18 cellular contexts compared by ENCODE assay signal in genomic region chr14:71491925-71492324, GRCh38.
A peak's percentile ranks its signal among the peaks of the same experiment; 100 is the strongest.
DNase-seq lines count a peak whose midpoint lies in the region; ATAC-seq lines count a peak whose summit lies in the region.
"Had no signal": no experiment of that assay in that cellular context is flagged by ENCODE, and none has a peak within 500 bp of the region (broad histone marks: within the 10 kb centered on the region; RNA-seq: fewer than 3 reads in every experiment).

No MANE protein-coding gene starts in this region.

- no peak overlapping the region for H4K8ac ChIP-seq in mesenchymal stem cell (ENCODE audit: low read length)

- ATAC-seq in T-cell (replicated peaks in 1 of 4): no peak
- ATAC-seq: esophagus mucosa; left ventricle myocardium superior; naive thymus-derived CD8-positive, alpha-beta T cell; Right ventricle myocardium inferior had no signal

- H3K79me1 ChIP-seq in mesenchymal stem cell (replicated peaks; ENCODE audit: low read length, poor library complexity, severe bottlenecking): peaks cover 13% of the 10 kb centered on the region

- H2BK15ac ChIP-seq in mesenchymal stem cell (ENCODE audit: low read depth, poor library complexity, severe bottlenecking): no peak overlapping the region

- H3K18ac ChIP-seq in mesenchymal stem cell (ENCODE audit: low read depth in 1 of 2, low read length in 2 of 2): peak overlapping the region in 1 of 2 experiments; percentile 71

- H3K36me3 ChIP-seq in mesenchymal stem cell (ENCODE audit: control insufficient read depth in 1 of 2, insufficient read depth in 2 of 2, low read depth in 1 of 2, low read length in 2 of 2): no peaks in the 10 kb centered on the region
- no peaks in the 10 kb centered on the region for H3K36me3 ChIP-seq in stomach smooth muscle (ENCODE audit: control insufficient read depth in 2 of 2, insufficient read depth in 2 of 2, low read length in 2 of 2)

- H2BK120ac ChIP-seq in mesenchymal stem cell (ENCODE audit: low read depth, low read length): no peak overlapping the region

- no peak overlapping the region for H3K4me3 Mint-ChIP-seq in T-cell
- H3K4me3 Mint-ChIP-seq: naive thymus-derived CD8-positive, alpha-beta T cell had no signal

- H3K27ac ChIP-seq in cingulate gyrus (ENCODE audit: low read depth, low read length) (peak overlapping the region; percentile 11), mesenchymal stem cell (ENCODE audit: low read length, poor library complexity, severe bottlenecking) (no peak overlapping the region), stomach smooth muscle (ENCODE audit: low read length) (peak overlapping the region; percentile 31)

- no peaks in the 10 kb centered on the region for H3K27me3 Mint-ChIP-seq in T-cell
- H3K27me3 Mint-ChIP-seq: naive thymus-derived CD8-positive, alpha-beta T cell had no signal

- CTCF ChIA-PET in T-cell (lab: Charles Lee): no interaction called here

- no peak overlapping the region for H2AK5ac ChIP-seq in mesenchymal stem cell (ENCODE audit: low read length, severe bottlenecking)

- H3K9me3 ChIP-seq in mesenchymal stem cell (ENCODE audit: control insufficient read depth, low read length) (peaks cover 10% of the 10 kb centered on the region), stomach smooth muscle (ENCODE audit: control insufficient read depth in 2 of 2, low read length in 2 of 2) (no peaks in the 10 kb centered on the region)

- no peak overlapping the region for H3K27ac Mint-ChIP-seq in T-cell

- WGBS in mesenchymal stem cell: 93% methylated on average over 6 of the region's 6 CpGs

- peaks cover 14 to 24% (median 23%) of the 10 kb centered on the region in 3 donors for H3K4me1 Mint-ChIP-seq in T-cell

- peaks cover 20% of the 10 kb centered on the region for H3K36me3 Mint-ChIP-seq in T-cell

- peak overlapping the region; percentile 34 for H4K91ac ChIP-seq in mesenchymal stem cell (ENCODE audit: low read length)

- H3K4me3 ChIP-seq in mesenchymal stem cell (ENCODE audit: insufficient read depth in 1 of 2, low read depth in 1 of 2, low read length in 2 of 2): no peak overlapping the region
- peak overlapping the region in 1 of 2 donors; percentile 40 for H3K4me3 ChIP-seq in stomach smooth muscle (ENCODE audit: low read length in 2 of 2)
- H3K4me3 ChIP-seq: coronary artery had no signal

- POLR2A ChIA-PET in T-cell (lab: Charles Lee): no interaction called here

- H3K4me2 ChIP-seq in mesenchymal stem cell (ENCODE audit: low read length, poor library complexity, severe bottlenecking): no peak overlapping the region

- H3K27me3 ChIP-seq in mesenchymal stem cell (ENCODE audit: control insufficient read depth in 1 of 2, insufficient read depth in 1 of 2, low read length in 2 of 2) (no peaks in the 10 kb centered on the region), stomach smooth muscle (ENCODE audit: control insufficient read depth in 1 of 2, insufficient read depth in 2 of 2, low read length in 2 of 2) (no peaks in the 10 kb centered on the region)

- no peak overlapping the region for H3K14ac ChIP-seq in mesenchymal stem cell (ENCODE audit: low read length in 2 of 2)

- H2AFZ ChIP-seq in mesenchymal stem cell (ENCODE audit: low read depth, low read length): no peak overlapping the region

- H3K4me1 ChIP-seq in mesenchymal stem cell (ENCODE audit: control insufficient read depth, insufficient read depth, low read depth, low read length) (no peaks in the 10 kb centered on the region), stomach smooth muscle (ENCODE audit: control insufficient read depth, insufficient read depth, low read length) (peaks cover 16% of the 10 kb centered on the region)

- H3K4ac ChIP-seq in mesenchymal stem cell (ENCODE audit: low read depth in 1 of 2, low read length in 2 of 2): peak overlapping the region in 1 of 2 experiments; percentile 40

- H2BK5ac ChIP-seq in mesenchymal stem cell (ENCODE audit: low read depth, low read length, poor library complexity, severe bottlenecking): no peak overlapping the region

- peaks cover 0 to 2% (median 0%) of the 10 kb centered on the region in 3 donors for H3K9me3 Mint-ChIP-seq in T-cell

- H2BK12ac ChIP-seq in mesenchymal stem cell (ENCODE audit: low read length in 2 of 2): peak overlapping the region in 1 of 2 experiments; percentile 27

- DNase-seq in NCI-H446 (lab: John Stamatoyannopoulos, UW): peak; percentile 52 to 72
- DNase-seq in mesenchymal stem cell: peak; percentile 14
- no peak for DNase-seq in OCI-M1 (lab: John Stamatoyannopoulos, UW)
- no peak for DNase-seq in T-cell
- no peak for DNase-seq in activated naive CD4-positive, alpha-beta T cell treated with anti-CD3 and anti-CD28 coated beads, Interleukin-2, amount 50 U/mL, for 16 hours
- DNase-seq: activated CD4-positive, alpha-beta T cell treated with anti-CD3 and anti-CD28 coated beads for 48 hours; activated T-cell treated with anti-CD3 and anti-CD28 coated beads for 4 hours; amniotic stem cell; left ventricle myocardium superior; MV-4-11; naive thymus-derived CD8-positive, alpha-beta T cell; NCI-H2081 treated with DMSO at 0.1 percent for 48 hours; stimulated activated naive CD4-positive, alpha-beta T cell had no signal

- H3K9ac ChIP-seq in mesenchymal stem cell (ENCODE audit: low read length) (no peak overlapping the region), stomach smooth muscle (ENCODE audit: low read length in 2 of 2) (peak overlapping the region in 1 of 2 donors; percentile 19)

- no peak overlapping the region for H3K23ac ChIP-seq in mesenchymal stem cell (ENCODE audit: low read length in 2 of 2)

Comparison
In these comparisons a context has a peak if more than half of its experiments do, and no peak if none do; other contexts are left out.
1. DNase-seq: peak in NCI-H446 (2 of 2) and mesenchymal stem cell (single experiment); none in OCI-M1 (single experiment), T-cell (0 of 34) and activated naive CD4-positive, alpha-beta T cell treated with anti-CD3 and anti-CD28 coated beads, Interleukin-2, amount 50 U/mL, for 16 hours (single experiment).